8 cellular contexts compared by ENCODE assay signal in the genomic region with DNA sequence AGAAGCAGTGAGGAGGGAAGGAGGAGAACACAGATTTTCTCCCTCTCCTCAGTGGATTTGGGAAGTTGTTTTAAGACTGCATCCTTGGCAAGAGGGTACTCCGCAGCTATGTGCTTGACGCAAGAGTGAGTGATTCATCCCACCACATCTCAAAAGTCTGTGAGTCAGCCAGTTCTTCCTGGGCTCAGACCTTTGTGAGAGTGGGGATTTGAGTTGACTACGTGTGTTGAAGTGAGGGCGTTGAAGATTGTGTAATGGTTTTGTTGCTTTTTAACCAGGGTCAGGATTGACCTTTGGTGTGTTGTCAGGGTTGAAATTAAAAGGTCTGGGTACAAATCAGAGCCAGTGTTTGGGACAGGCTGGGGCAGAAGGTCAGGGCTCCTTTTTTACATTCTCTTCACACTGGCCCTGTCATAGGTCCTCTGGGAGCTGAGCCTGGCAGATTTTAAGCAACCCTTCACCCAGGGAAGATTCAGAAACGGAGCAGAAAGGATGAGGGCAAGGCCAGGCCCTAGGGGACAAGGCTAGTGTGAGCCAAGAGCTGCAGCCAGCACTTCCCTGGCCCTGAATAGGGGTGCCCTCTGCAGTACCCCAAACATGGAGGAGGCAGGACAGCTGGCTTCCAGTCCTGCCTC. TPM values are rescaled to one million over a fixed set of nuclear protein-coding genes. Genes with fewer than 3 reads are reported as not detected.
A peak's percentile ranks its signal among the peaks of the same experiment; 100 is the strongest.
DNase-seq lines count a peak whose midpoint lies in the region; ATAC-seq, FAIRE-seq and TF ChIP-seq lines count a peak whose summit lies in the region.

No MANE protein-coding gene starts in this region.

- intact Hi-C loops in pancreas (cut with DNase I): no loop called here

- no peaks in the 10 kb centered on the region for H3K27me3 ChIP-seq in pancreas

- TF ChIP-seq CTCF in pancreas (IDR thresholded peaks at IDR 0.05): no peak

- peak; percentile 98 for DNase-seq in H4 (ENCODE audit: low spot score)
- peak; percentile 99 for DNase-seq in RPMI7951 (ENCODE audit: low read depth)
- no peak for DNase-seq in pancreas
- no peak for DNase-seq in NCI-H1048 (lab: John Stamatoyannopoulos, UW)
- no peak for DNase-seq in NCI-H1105 treated with DMSO at 0.1 percent for 48 hours (lab: John Stamatoyannopoulos, UW)

- no peaks in the 10 kb centered on the region for H3K36me3 ChIP-seq in pancreas

- peak overlapping the region in 2 of 4 donors; percentile 41 to 71 for H3K27ac ChIP-seq in pancreas

- ATAC-seq in esophagus mucosa (peak; percentile 93), pancreas (peak in 3 of 4 donors; percentile 80 to 87 (median 84)), GM18873 (IDR thresholded peaks at IDR 0.05; ENCODE audit: low FRiP score, unreplicated experiment) (no peak), HG02610 (IDR thresholded peaks at IDR 0.05; ENCODE audit: unreplicated experiment) (no peak)

- 69 to 74% methylated on average over 5 of the region's 5 CpGs for WGBS in pancreas, 2 donors

- FAIRE-seq in pancreas (lab: Jason Lieb, UNC): no peak

- no peak overlapping the region for H3K4me3 ChIP-seq in pancreas

- H3K9me3 ChIP-seq in pancreas: no peaks in the 10 kb centered on the region

- no peaks in the 10 kb centered on the region for H3K4me1 ChIP-seq in pancreas

RNA-seq across cellular contexts. Expression of gene C11orf86, which starts 4.2 kb away (rescaled TPM):
- total RNA-seq in H4 (2014; rRNA removed; shearing (Covaris generic)): not detected in 2 replicates
- not detected in 2 replicates for total RNA-seq in RPMI7951 (2014; rRNA removed; shearing (Covaris generic))
- total RNA-seq in esophagus mucosa: not detected
- total RNA-seq in pancreas: under 1 TPM in 1 of 6 donors, not detected in 5; 0.38 TPM
- under 1 TPM in 1 of 2 donors, not detected in 1; 0.07 TPM for polyA plus RNA-seq in pancreas

RNA-seq across cellular contexts. Expression of gene PC, which starts 12.7 kb away (rescaled TPM):
- 17.1 and 21.6 TPM in 2 replicates for total RNA-seq in H4 (2014; rRNA removed; shearing (Covaris generic))
- total RNA-seq in RPMI7951 (2014; rRNA removed; shearing (Covaris generic)): 29.1 and 54.4 TPM in 2 replicates
- 50.5 TPM for total RNA-seq in esophagus mucosa
- total RNA-seq in pancreas: 10 to 100 TPM in 3 of 6 donors, 1 to 10 TPM in 3; 4.1 to 14.4 (median 8.9) TPM
- polyA plus RNA-seq in pancreas: 10 to 100 TPM; 13.6 to 16.0 TPM

RNA-seq across cellular contexts. Expression of gene SYT12, which starts 52.0 kb away (rescaled TPM):
- total RNA-seq in H4 (2014; rRNA removed; shearing (Covaris generic)): 0.08 TPM in 1 of 2 replicates, not detected in the other
- under 0.01 and 0.60 TPM in 2 replicates for total RNA-seq in RPMI7951 (2014; rRNA removed; shearing (Covaris generic))
- 0.92 TPM for total RNA-seq in esophagus mucosa
- total RNA-seq in pancreas: 1 to 10 TPM in 2 of 6 donors, under 1 TPM in 4; 0.37 to 2.6 (median 0.42) TPM
- polyA plus RNA-seq in pancreas: 1 to 10 TPM in 1 of 2 donors, under 1 TPM in 1; 0.19 to 1.7 TPM

Comparison
In these comparisons a context has a peak if more than half of its experiments do, and no peak if none do; other contexts are left out.
1. DNase-seq: peak in H4 (single experiment) and RPMI7951 (single experiment); none in pancreas (0 of 6), NCI-H1048 (single experiment) and NCI-H1105 treated with DMSO at 0.1 percent for 48 hours (single experiment).
2. ATAC-seq: peak in esophagus mucosa (single experiment) and pancreas (3 of 4); none in GM18873 (single experiment) and HG02610 (single experiment).